In the genomic region with DNA sequence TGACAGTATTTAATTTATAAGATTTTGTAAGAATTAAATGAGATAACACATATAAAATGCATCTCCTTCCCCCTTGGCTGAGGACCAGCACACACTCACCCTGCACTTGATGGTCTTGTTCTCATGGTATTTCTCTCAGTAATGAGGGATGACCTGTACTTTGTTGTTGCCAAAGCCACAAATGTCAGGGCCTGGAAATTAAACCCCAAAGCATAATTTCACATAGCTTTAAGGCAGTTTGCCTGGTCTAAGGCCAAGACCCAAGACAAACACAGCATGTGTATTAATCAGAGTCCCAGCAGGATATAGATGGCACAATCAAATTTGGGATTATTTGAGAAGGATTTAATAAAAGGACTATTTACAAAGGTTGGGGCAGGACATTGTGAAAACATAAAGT, we compare ENCODE assay signal across 2 cellular contexts.
TF ChIP-seq lines count a peak whose summit lies in the region.

No MANE protein-coding gene starts in this region.

TF ChIP-seq in GM23338, 12 proteins besides CTCF, POLR2A, EP300 and RAD21:
- TF ChIP-seq EZH2 (IDR thresholded peaks at IDR 0.05; ENCODE audit: low read depth, unreplicated experiment) (no peak), ZNF114 (CRISPR knock-in tag; IDR thresholded peaks at IDR 0.05) (no peak), STAT1 (IDR thresholded peaks at IDR 0.05; ENCODE audit: unreplicated experiment) (no peak), POLR2AphosphoS5 (IDR thresholded peaks at IDR 0.05; ENCODE audit: low read depth) (no peak), CREB1 (CRISPR knock-in tag; IDR thresholded peaks at IDR 0.05; ENCODE audit: low read depth) (no peak), ZNF331 (CRISPR knock-in tag; IDR thresholded peaks at IDR 0.05; ENCODE audit: low read depth) (no peak), NANOG (IDR thresholded peaks at IDR 0.05; ENCODE audit: borderline replicate concordance) (no peak), EZH2phosphoT487 (IDR thresholded peaks at IDR 0.05; ENCODE audit: unreplicated experiment) (no peak)
- TF ChIP-seq, protein P1, sequence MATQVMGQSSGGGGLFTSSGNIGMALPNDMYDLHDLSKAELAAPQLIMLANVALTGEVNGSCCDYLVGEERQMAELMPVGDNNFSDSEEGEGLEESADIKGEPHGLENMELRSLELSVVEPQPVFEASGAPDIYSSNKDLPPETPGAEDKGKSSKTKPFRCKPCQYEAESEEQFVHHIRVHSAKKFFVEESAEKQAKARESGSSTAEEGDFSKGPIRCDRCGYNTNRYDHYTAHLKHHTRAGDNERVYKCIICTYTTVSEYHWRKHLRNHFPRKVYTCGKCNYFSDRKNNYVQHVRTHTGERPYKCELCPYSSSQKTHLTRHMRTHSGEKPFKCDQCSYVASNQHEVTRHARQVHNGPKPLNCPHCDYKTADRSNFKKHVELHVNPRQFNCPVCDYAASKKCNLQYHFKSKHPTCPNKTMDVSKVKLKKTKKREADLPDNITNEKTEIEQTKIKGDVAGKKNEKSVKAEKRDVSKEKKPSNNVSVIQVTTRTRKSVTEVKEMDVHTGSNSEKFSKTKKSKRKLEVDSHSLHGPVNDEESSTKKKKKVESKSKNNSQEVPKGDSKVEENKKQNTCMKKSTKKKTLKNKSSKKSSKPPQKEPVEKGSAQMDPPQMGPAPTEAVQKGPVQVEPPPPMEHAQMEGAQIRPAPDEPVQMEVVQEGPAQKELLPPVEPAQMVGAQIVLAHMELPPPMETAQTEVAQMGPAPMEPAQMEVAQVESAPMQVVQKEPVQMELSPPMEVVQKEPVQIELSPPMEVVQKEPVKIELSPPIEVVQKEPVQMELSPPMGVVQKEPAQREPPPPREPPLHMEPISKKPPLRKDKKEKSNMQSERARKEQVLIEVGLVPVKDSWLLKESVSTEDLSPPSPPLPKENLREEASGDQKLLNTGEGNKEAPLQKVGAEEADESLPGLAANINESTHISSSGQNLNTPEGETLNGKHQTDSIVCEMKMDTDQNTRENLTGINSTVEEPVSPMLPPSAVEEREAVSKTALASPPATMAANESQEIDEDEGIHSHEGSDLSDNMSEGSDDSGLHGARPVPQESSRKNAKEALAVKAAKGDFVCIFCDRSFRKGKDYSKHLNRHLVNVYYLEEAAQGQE (IDR thresholded peaks at IDR 0.05; ENCODE audit: unreplicated experiment): no peak
- TF ChIP-seq, protein P2, sequence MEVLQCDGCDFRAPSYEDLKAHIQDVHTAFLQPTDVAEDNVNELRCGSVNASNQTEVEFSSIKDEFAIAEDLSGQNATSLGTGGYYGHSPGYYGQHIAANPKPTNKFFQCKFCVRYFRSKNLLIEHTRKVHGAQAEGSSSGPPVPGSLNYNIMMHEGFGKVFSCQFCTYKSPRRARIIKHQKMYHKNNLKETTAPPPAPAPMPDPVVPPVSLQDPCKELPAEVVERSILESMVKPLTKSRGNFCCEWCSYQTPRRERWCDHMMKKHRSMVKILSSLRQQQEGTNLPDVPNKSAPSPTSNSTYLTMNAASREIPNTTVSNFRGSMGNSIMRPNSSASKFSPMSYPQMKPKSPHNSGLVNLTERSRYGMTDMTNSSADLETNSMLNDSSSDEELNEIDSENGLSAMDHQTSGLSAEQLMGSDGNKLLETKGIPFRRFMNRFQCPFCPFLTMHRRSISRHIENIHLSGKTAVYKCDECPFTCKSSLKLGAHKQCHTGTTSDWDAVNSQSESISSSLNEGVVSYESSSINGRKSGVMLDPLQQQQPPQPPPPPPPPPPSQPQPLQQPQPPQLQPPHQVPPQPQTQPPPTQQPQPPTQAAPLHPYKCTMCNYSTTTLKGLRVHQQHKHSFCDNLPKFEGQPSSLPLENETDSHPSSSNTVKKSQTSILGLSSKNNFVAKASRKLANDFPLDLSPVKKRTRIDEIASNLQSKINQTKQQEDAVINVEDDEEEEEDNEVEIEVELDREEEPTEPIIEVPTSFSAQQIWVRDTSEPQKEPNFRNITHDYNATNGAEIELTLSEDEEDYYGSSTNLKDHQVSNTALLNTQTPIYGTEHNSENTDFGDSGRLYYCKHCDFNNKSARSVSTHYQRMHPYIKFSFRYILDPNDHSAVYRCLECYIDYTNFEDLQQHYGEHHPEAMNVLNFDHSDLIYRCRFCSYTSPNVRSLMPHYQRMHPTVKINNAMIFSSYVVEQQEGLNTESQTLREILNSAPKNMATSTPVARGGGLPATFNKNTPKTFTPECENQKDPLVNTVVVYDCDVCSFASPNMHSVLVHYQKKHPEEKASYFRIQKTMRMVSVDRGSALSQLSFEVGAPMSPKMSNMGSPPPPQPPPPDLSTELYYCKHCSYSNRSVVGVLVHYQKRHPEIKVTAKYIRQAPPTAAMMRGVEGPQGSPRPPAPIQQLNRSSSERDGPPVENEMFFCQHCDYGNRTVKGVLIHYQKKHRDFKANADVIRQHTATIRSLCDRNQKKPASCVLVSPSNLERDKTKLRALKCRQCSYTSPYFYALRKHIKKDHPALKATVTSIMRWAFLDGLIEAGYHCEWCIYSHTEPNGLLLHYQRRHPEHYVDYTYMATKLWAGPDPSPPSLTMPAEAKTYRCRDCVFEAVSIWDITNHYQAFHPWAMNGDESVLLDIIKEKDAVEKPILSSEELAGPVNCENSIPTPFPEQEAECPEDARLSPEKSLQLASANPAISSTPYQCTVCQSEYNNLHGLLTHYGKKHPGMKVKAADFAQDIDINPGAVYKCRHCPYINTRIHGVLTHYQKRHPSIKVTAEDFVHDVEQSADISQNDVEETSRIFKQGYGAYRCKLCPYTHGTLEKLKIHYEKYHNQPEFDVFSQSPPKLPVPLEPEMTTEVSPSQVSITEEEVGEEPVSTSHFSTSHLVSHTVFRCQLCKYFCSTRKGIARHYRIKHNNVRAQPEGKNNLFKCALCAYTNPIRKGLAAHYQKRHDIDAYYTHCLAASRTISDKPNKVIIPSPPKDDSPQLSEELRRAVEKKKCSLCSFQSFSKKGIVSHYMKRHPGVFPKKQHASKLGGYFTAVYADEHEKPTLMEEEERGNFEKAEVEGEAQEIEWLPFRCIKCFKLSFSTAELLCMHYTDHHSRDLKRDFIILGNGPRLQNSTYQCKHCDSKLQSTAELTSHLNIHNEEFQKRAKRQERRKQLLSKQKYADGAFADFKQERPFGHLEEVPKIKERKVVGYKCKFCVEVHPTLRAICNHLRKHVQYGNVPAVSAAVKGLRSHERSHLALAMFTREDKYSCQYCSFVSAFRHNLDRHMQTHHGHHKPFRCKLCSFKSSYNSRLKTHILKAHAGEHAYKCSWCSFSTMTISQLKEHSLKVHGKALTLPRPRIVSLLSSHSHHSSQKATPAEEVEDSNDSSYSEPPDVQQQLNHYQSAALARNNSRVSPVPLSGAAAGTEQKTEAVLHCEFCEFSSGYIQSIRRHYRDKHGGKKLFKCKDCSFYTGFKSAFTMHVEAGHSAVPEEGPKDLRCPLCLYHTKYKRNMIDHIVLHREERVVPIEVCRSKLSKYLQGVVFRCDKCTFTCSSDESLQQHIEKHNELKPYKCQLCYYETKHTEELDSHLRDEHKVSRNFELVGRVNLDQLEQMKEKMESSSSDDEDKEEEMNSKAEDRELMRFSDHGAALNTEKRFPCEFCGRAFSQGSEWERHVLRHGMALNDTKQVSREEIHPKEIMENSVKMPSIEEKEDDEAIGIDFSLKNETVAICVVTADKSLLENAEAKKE (CRISPR knock-in tag; IDR thresholded peaks at IDR 0.05): no peak
TF ChIP-seq in GM23338: peak in this region for 0.

TF ChIP-seq in HepG2, 621 proteins besides CTCF, POLR2A, EP300 and RAD21:
- TF ChIP-seq, protein P3, sequence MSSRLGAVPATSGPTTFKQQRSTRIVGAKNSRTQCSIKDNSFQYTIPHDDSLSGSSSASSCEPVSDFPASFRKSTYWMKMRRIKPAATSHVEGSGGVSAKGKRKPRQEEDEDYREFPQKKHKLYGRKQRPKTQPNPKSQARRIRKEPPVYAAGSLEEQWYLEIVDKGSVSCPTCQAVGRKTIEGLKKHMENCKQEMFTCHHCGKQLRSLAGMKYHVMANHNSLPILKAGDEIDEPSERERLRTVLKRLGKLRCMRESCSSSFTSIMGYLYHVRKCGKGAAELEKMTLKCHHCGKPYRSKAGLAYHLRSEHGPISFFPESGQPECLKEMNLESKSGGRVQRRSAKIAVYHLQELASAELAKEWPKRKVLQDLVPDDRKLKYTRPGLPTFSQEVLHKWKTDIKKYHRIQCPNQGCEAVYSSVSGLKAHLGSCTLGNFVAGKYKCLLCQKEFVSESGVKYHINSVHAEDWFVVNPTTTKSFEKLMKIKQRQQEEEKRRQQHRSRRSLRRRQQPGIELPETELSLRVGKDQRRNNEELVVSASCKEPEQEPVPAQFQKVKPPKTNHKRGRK (CRISPR knock-in tag; IDR thresholded peaks at IDR 0.05): no peak
- TF ChIP-seq HOXD1 (CRISPR knock-in tag; IDR thresholded peaks at IDR 0.05) (no peak), FIP1L1 (IDR thresholded peaks at IDR 0.05; ENCODE audit: borderline replicate concordance, insufficient read depth, low read depth, low read length) (no peak), ZNF552 (CRISPR knock-in tag; IDR thresholded peaks at IDR 0.05; ENCODE audit: borderline replicate concordance) (no peak), MEF2D (CRISPR knock-in tag; IDR thresholded peaks at IDR 0.05) (no peak), EEA1 (CRISPR knock-in tag; IDR thresholded peaks at IDR 0.05; ENCODE audit: borderline replicate concordance) (no peak), HNRNPL (IDR thresholded peaks at IDR 0.05; ENCODE audit: low read depth, low read length) (no peak), HOXA9 (CRISPR knock-in tag; IDR thresholded peaks at IDR 0.05; ENCODE audit: borderline replicate concordance) (no peak), TBX3 (IDR thresholded peaks at IDR 0.05; ENCODE audit: borderline replicate concordance) (no peak), ZNF614 (CRISPR knock-in tag; IDR thresholded peaks at IDR 0.05; ENCODE audit: borderline replicate concordance) (no peak), RFXANK (CRISPR knock-in tag; IDR thresholded peaks at IDR 0.05) (no peak), NFYB (CRISPR knock-in tag; IDR thresholded peaks at IDR 0.05) (no peak), KLF12 (CRISPR knock-in tag; IDR thresholded peaks at IDR 0.05; ENCODE audit: borderline replicate concordance) (no peak), ZNF530 (CRISPR knock-in tag; IDR thresholded peaks at IDR 0.05; ENCODE audit: low read depth) (no peak), KDM6A (CRISPR knock-in tag; IDR thresholded peaks at IDR 0.05; ENCODE audit: low read depth) (no peak), ZNF569 (CRISPR knock-in tag; IDR thresholded peaks at IDR 0.05; ENCODE audit: borderline replicate concordance) (no peak), SMAD3 (CRISPR knock-in tag; IDR thresholded peaks at IDR 0.05) (no peak)
- TF ChIP-seq, protein P4, sequence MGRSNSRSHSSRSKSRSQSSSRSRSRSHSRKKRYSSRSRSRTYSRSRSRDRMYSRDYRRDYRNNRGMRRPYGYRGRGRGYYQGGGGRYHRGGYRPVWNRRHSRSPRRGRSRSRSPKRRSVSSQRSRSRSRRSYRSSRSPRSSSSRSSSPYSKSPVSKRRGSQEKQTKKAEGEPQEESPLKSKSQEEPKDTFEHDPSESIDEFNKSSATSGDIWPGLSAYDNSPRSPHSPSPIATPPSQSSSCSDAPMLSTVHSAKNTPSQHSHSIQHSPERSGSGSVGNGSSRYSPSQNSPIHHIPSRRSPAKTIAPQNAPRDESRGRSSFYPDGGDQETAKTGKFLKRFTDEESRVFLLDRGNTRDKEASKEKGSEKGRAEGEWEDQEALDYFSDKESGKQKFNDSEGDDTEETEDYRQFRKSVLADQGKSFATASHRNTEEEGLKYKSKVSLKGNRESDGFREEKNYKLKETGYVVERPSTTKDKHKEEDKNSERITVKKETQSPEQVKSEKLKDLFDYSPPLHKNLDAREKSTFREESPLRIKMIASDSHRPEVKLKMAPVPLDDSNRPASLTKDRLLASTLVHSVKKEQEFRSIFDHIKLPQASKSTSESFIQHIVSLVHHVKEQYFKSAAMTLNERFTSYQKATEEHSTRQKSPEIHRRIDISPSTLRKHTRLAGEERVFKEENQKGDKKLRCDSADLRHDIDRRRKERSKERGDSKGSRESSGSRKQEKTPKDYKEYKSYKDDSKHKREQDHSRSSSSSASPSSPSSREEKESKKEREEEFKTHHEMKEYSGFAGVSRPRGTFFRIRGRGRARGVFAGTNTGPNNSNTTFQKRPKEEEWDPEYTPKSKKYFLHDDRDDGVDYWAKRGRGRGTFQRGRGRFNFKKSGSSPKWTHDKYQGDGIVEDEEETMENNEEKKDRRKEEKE (IDR thresholded peaks at IDR 0.05): no peak
- TF ChIP-seq, protein P5, sequence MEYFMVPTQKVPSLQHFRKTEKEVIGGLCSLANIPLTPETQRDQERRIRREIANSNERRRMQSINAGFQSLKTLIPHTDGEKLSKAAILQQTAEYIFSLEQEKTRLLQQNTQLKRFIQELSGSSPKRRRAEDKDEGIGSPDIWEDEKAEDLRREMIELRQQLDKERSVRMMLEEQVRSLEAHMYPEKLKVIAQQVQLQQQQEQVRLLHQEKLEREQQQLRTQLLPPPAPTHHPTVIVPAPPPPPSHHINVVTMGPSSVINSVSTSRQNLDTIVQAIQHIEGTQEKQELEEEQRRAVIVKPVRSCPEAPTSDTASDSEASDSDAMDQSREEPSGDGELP (IDR thresholded peaks at IDR 0.05; ENCODE audit: borderline replicate concordance, low read depth): no peak
